11 cellular contexts compared by ENCODE assay signal in genomic region chr5:149938272-149938671, GRCh38. TPM values are rescaled to one million over a fixed set of nuclear protein-coding genes. Genes with fewer than 3 reads are reported as not detected.
DNase-seq lines count a peak whose midpoint lies in the region; ATAC-seq, FAIRE-seq and TF ChIP-seq lines count a peak whose summit lies in the region.
"Had no signal": no experiment of that assay in that cellular context is flagged by ENCODE, and none has a peak within 500 bp of the region (broad histone marks: within the 10 kb centered on the region; RNA-seq: fewer than 3 reads in every experiment).

No MANE protein-coding gene starts in this region.

- H3K4me1 ChIP-seq in ascending aorta = peaks cover 5 to 40% of the 10 kb centered on the region in 2 donors
- H3K4me1 ChIP-seq in hepatocyte (ENCODE audit: insufficient read depth) = peaks cover 55% of the 10 kb centered on the region

- H4K20me1 ChIP-seq in hepatocyte (ENCODE audit: insufficient read depth, poor library complexity, severe bottlenecking) = no peaks in the 10 kb centered on the region

- intact Hi-C loops in Right ventricle myocardium inferior (cut with DNase I) = loop anchor here (5.0 kb wide), 1 partner anchor 81 kb away; no protein-coding TSS in a partner anchor
- intact Hi-C loops in cardiac septum (cut with DNase I) = no loop called here
- intact Hi-C loops in ascending aorta (cut with DNase I) = no loop called here

- peak; percentile 79 for ATAC-seq in Right ventricle myocardium inferior
- ATAC-seq in HG03280 (IDR thresholded peaks at IDR 0.05; ENCODE audit: unreplicated experiment) = no peak
- ATAC-seq: T-cell had no signal

- H3K27ac ChIP-seq in ascending aorta (peak overlapping the region; percentile 62 to 82), hepatocyte (peak overlapping the region; percentile 95)

- no peak overlapping the region for H2AFZ ChIP-seq in hepatocyte

- TF ChIP-seq CTCF in ascending aorta (IDR thresholded peaks at IDR 0.05) (no peak), hepatocyte (IDR thresholded peaks at IDR 0.05; ENCODE audit: poor library complexity) (no peak)

- H3K36me3 ChIP-seq in ascending aorta = no peaks in the 10 kb centered on the region
- no peaks in the 10 kb centered on the region for H3K36me3 ChIP-seq in hepatocyte (replicated peaks; ENCODE audit: insufficient read depth, low read depth)

- H3K79me2 ChIP-seq in hepatocyte = no peaks in the 10 kb centered on the region

- DNase-seq in Right ventricle myocardium inferior (ENCODE audit: missing footprints) (peak; percentile 86), cardiac septum (ENCODE audit: low spot score) (no peak), ascending aorta (ENCODE audit: low spot score in 2 of 2) (peak in 1 of 2 donors; percentile 73), hepatocyte (ENCODE audit: low spot score) (no peak), urothelium cell line (ENCODE audit: low spot score) (peak; percentile 67), DMS79 (lab: John Stamatoyannopoulos, UW) (no peak), medulla oblongata (ENCODE audit: extremely low spot score) (no peak)
- DNase-seq: stimulated activated naive CD4-positive, alpha-beta T cell treated with Interleukin-2 at 50 U/mL for 16 hours had no signal

- H3K9me3 ChIP-seq in ascending aorta = no peaks in the 10 kb centered on the region
- no peaks in the 10 kb centered on the region for H3K9me3 ChIP-seq in hepatocyte (ENCODE audit: low read depth)

- WGBS in hepatocyte (ENCODE audit: low lambda C conversion rate, missing lambda C conversion rate) = 41% methylated on average over 2 of the region's 2 CpGs

- FAIRE-seq in urothelium cell line (lab: Jason Lieb, UNC) = no peak

- no peak overlapping the region for H3K4me2 ChIP-seq in hepatocyte

- H3K4me3 ChIP-seq in ascending aorta (no peak overlapping the region), hepatocyte (no peak overlapping the region)

- no peaks in the 10 kb centered on the region for H3K27me3 ChIP-seq in ascending aorta
- no peaks in the 10 kb centered on the region for H3K27me3 ChIP-seq in hepatocyte

- no peaks in the 10 kb centered on the region for H3K9me2 ChIP-seq in hepatocyte (replicated peaks; ENCODE audit: insufficient read depth)

RNA-seq across cellular contexts. Expression of gene PDE6A, which starts 6.3 kb away (rescaled TPM):
- 0.05 TPM for total RNA-seq in Right ventricle myocardium inferior
- 0.13 TPM for total RNA-seq in cardiac septum
- not detected for total RNA-seq in ascending aorta
- total RNA-seq in hepatocyte = 3.6 and 4.6 TPM in 2 replicates
- polyA plus RNA-seq in hepatocyte = 3.7 and 3.9 TPM in 2 replicates
- total RNA-seq: activated T-helper 1 cell treated with anti-CD3 and anti-CD28 coated beads, Interleukin-12 subunit alpha, Interleukin-12 subunit beta, Interleukin-2, Interleukin-4 antibody, amounts not matched to agents 30 ng/mL and 10 ng/mL and 1 ng/mL, durations not matched to agents 14 hours and 24 hours and 36 hours; T-cell had no signal

RNA-seq across cellular contexts. Expression of gene SLC26A2, which starts 22.3 kb away (rescaled TPM):
- 4.3 TPM for total RNA-seq in Right ventricle myocardium inferior
- total RNA-seq in cardiac septum = 5.8 TPM
- total RNA-seq in ascending aorta = 6.9 TPM
- total RNA-seq in hepatocyte = 160 TPM in 2 replicates
- 33.7 and 45.7 TPM in 2 replicates for polyA plus RNA-seq in hepatocyte

Comparison
In these comparisons a context has a peak if more than half of its experiments do, and no peak if none do; other contexts are left out.
1. DNase-seq: peak in Right ventricle myocardium inferior (single experiment) and urothelium cell line (single experiment); none in cardiac septum (single experiment), hepatocyte (single experiment), DMS79 (single experiment) and medulla oblongata (single experiment).
2. RNA of gene SLC26A2, which starts 22.3 kb away (total RNA-seq): 160 TPM in hepatocyte; 6.9 TPM in ascending aorta (single experiment), 5.8 TPM in cardiac septum (single experiment) and 4.3 TPM in Right ventricle myocardium inferior (single experiment); every median in the first group is over 10 times any median in the second.